Comparison of ENCODE assay signal across 12 cellular contexts in genomic region chr11:74951241-74951640, GRCh38. TPM values are rescaled to one million over a fixed set of nuclear protein-coding genes. Genes with fewer than 3 reads are reported as not detected.
DNase-seq lines count a peak whose midpoint lies in the region; ATAC-seq, FAIRE-seq and TF ChIP-seq lines count a peak whose summit lies in the region.
"Had no signal": no experiment of that assay in that cellular context is flagged by ENCODE, and none has a peak within 500 bp of the region (broad histone marks: within the 10 kb centered on the region; RNA-seq: fewer than 3 reads in every experiment).

No MANE protein-coding gene starts in this region.

- H3K4me2 ChIP-seq in hepatocyte (no peak overlapping the region), mesendoderm (ENCODE audit: low read length) (no peak overlapping the region)

- no peaks in the 10 kb centered on the region for H3K9me3 ChIP-seq in CD8-positive, alpha-beta memory T cell (ENCODE audit: low read length)
- no peaks in the 10 kb centered on the region for H3K9me3 ChIP-seq in hepatocyte (ENCODE audit: low read depth)

- no peaks in the 10 kb centered on the region for H3K27me3 Mint-ChIP-seq in CD8-positive, alpha-beta memory T cell
- no peaks in the 10 kb centered on the region for H3K27me3 Mint-ChIP-seq in activated CD8-positive, alpha-beta T cell treated with anti-CD3 and anti-CD28 coated beads, Interleukin-2, amount 10 ng/mL, durations not matched to agents 7 days and 5 days (ENCODE audit: low read depth)
- no peaks in the 10 kb centered on the region for H3K27me3 Mint-ChIP-seq in natural killer cell (ENCODE audit: low read depth in 2 of 2)

- no peak overlapping the region for H4K8ac ChIP-seq in mesendoderm (ENCODE audit: low read depth, low read length)

- 95% methylated on average over 8 of the region's 8 CpGs for WGBS in hepatocyte (ENCODE audit: low lambda C conversion rate, missing lambda C conversion rate)
- no CpG with 5 or more reads among the region's 8 CpGs for WGBS in mesendoderm (ENCODE audit: extremely low coverage, insufficient coverage, low lambda C conversion rate)

- H2BK5ac ChIP-seq in mesendoderm (ENCODE audit: low read length) = no peak overlapping the region

- no peaks in the 10 kb centered on the region for H3K9me3 Mint-ChIP-seq in CD8-positive, alpha-beta memory T cell
- no peaks in the 10 kb centered on the region for H3K9me3 Mint-ChIP-seq in activated CD8-positive, alpha-beta T cell treated with anti-CD3 and anti-CD28 coated beads, Interleukin-2, amount 10 ng/mL, durations not matched to agents 7 days and 5 days (ENCODE audit: insufficient read depth)
- no peaks in the 10 kb centered on the region for H3K9me3 Mint-ChIP-seq in natural killer cell

- H2AFZ ChIP-seq in hepatocyte = no peak overlapping the region

- no peak overlapping the region for H2AK5ac ChIP-seq in mesendoderm (ENCODE audit: low read length)

- H3K4me1 Mint-ChIP-seq in CD8-positive, alpha-beta memory T cell = peaks cover 63 to 93% (median 89%) of the 10 kb centered on the region in 3 donors
- peaks cover 32% of the 10 kb centered on the region for H3K4me1 Mint-ChIP-seq in activated CD8-positive, alpha-beta T cell treated with anti-CD3 and anti-CD28 coated beads, Interleukin-2, amount 10 ng/mL, durations not matched to agents 7 days and 5 days (ENCODE audit: low read depth)
- peaks cover 71 to 76% of the 10 kb centered on the region in 2 donors for H3K4me1 Mint-ChIP-seq in natural killer cell

- POLR2A ChIA-PET in CD8-positive, alpha-beta memory T cell (lab: Charles Lee) = no interaction called here
- POLR2A ChIA-PET in activated CD8-positive, alpha-beta T cell treated with anti-CD3 and anti-CD28 coated beads, Interleukin-2, amount 10 ng/mL, durations not matched to agents 7 days and 5 days (lab: Charles Lee) = no interaction called here

- peaks cover 0 to 62% (median 10%) of the 10 kb centered on the region in 3 donors for H3K36me3 Mint-ChIP-seq in CD8-positive, alpha-beta memory T cell
- H3K36me3 Mint-ChIP-seq in activated CD8-positive, alpha-beta T cell treated with anti-CD3 and anti-CD28 coated beads, Interleukin-2, amount 10 ng/mL, durations not matched to agents 7 days and 5 days (ENCODE audit: low read depth) = peaks cover 48% of the 10 kb centered on the region
- H3K36me3 Mint-ChIP-seq in natural killer cell = no peaks in the 10 kb centered on the region

- peaks cover 72% of the 10 kb centered on the region for H3K79me2 ChIP-seq in hepatocyte
- peaks cover 48% of the 10 kb centered on the region for H3K79me2 ChIP-seq in mesendoderm (ENCODE audit: control insufficient read depth, insufficient read depth, low read length)

- DNase-seq in CD8-positive, alpha-beta memory T cell = no peak
- DNase-seq in GM19239 (ENCODE audit: insufficient read length, low spot score) = no peak
- no peak for DNase-seq in activated CD8-positive, alpha-beta T cell treated with anti-CD3 and anti-CD28 coated beads, Interleukin-2, amount 10 ng/mL, durations not matched to agents 7 days and 5 days
- no peak for DNase-seq in natural killer cell
- DNase-seq in hepatocyte (ENCODE audit: low spot score) = no peak
- no peak for DNase-seq in brain microvascular endothelial cell
- no peak for DNase-seq in mesendoderm
- DNase-seq: activated effector memory CD4-positive, alpha-beta T cell treated with Interleukin-2 at 50 U/mL for 16 hours; DMS153; NCI-H2029 treated with DMSO at 0.1 percent for 48 hours; OCI-M1 had no signal

- intact Hi-C loops in natural killer cell (cut with micrococcal nuclease) = no loop called here

- no peak overlapping the region for H3K18ac ChIP-seq in mesendoderm (ENCODE audit: low read length)

- CTCF ChIA-PET in CD8-positive, alpha-beta memory T cell (lab: Charles Lee) = no interaction called here
- CTCF ChIA-PET in activated CD8-positive, alpha-beta T cell treated with anti-CD3 and anti-CD28 coated beads, Interleukin-2, amount 10 ng/mL, durations not matched to agents 7 days and 5 days (lab: Charles Lee) = no interaction called here

- no peak overlapping the region for H3K23ac ChIP-seq in mesendoderm (ENCODE audit: low read length)

- no peak overlapping the region for H3K4me3 ChIP-seq in CD8-positive, alpha-beta memory T cell (ENCODE audit: low read length)
- no peak overlapping the region for H3K4me3 ChIP-seq in hepatocyte
- H3K4me3 ChIP-seq in brain microvascular endothelial cell (ENCODE audit: low read depth, low read length) = no peak overlapping the region
- H3K4me3 ChIP-seq in mesendoderm (ENCODE audit: low read length) = no peak overlapping the region

- no peak overlapping the region for H4K5ac ChIP-seq in mesendoderm (ENCODE audit: low read length)

- H3K36me3 ChIP-seq in CD8-positive, alpha-beta memory T cell (ENCODE audit: insufficient read depth, low read length) = no peaks in the 10 kb centered on the region
- no peaks in the 10 kb centered on the region for H3K36me3 ChIP-seq in hepatocyte (replicated peaks; ENCODE audit: insufficient read depth, low read depth)
- H3K36me3 ChIP-seq in brain microvascular endothelial cell (replicated peaks) = peaks cover 13% of the 10 kb centered on the region
- H3K36me3 ChIP-seq in mesendoderm (ENCODE audit: control insufficient read depth, insufficient read depth, low read length) = no peaks in the 10 kb centered on the region

- peak; percentile 70 for FAIRE-seq in GM19239 (lab: Jason Lieb, UNC)
- FAIRE-seq: HTR-8/SVneo had no signal

- H3K27me3 ChIP-seq in CD8-positive, alpha-beta memory T cell (ENCODE audit: insufficient read depth, low read length, poor library complexity, severe bottlenecking) = no peaks in the 10 kb centered on the region
- H3K27me3 ChIP-seq in hepatocyte = no peaks in the 10 kb centered on the region
- no peaks in the 10 kb centered on the region for H3K27me3 ChIP-seq in brain microvascular endothelial cell (replicated peaks)
- H3K27me3 ChIP-seq in mesendoderm (ENCODE audit: insufficient read depth, low read length, poor library complexity) = no peaks in the 10 kb centered on the region

- in situ Hi-C loops in brain microvascular endothelial cell (cut with HindIII; ENCODE audit: low pct_ligation_motif_present, low sequenced_read_pairs) = no loop called here

- H3K9me2 ChIP-seq in hepatocyte (replicated peaks; ENCODE audit: insufficient read depth) = no peaks in the 10 kb centered on the region

- no peak overlapping the region for H3K27ac ChIP-seq in CD8-positive, alpha-beta memory T cell (ENCODE audit: low read depth, low read length)
- H3K27ac ChIP-seq in hepatocyte (no peak overlapping the region), brain microvascular endothelial cell (no peak overlapping the region), mesendoderm (ENCODE audit: low read depth, low read length) (no peak overlapping the region)

- H3K27ac Mint-ChIP-seq in CD8-positive, alpha-beta memory T cell = peak overlapping the region in 7 of 8 donors; percentile 40 to 99 (median 97)
- no peak overlapping the region for H3K27ac Mint-ChIP-seq in activated CD8-positive, alpha-beta T cell treated with anti-CD3 and anti-CD28 coated beads, Interleukin-2, amount 10 ng/mL, durations not matched to agents 7 days and 5 days
- peak overlapping the region; percentile 97 for H3K27ac Mint-ChIP-seq in natural killer cell

- H3K4ac ChIP-seq in mesendoderm (ENCODE audit: low read depth, low read length) = no peak overlapping the region

- peaks cover 22% of the 10 kb centered on the region for H3K4me1 ChIP-seq in CD8-positive, alpha-beta memory T cell (ENCODE audit: insufficient read depth, low read length)
- H3K4me1 ChIP-seq in hepatocyte (ENCODE audit: insufficient read depth) (peaks cover 9% of the 10 kb centered on the region), mesendoderm (ENCODE audit: control insufficient read depth, low read depth, low read length) (peaks cover 2% of the 10 kb centered on the region)

- H3K9ac ChIP-seq in mesendoderm (ENCODE audit: low read length) = no peak overlapping the region

- peak overlapping the region; percentile 33 to 98 (median 96) for H3K4me3 Mint-ChIP-seq in CD8-positive, alpha-beta memory T cell
- peak overlapping the region; percentile 99 for H3K4me3 Mint-ChIP-seq in activated CD8-positive, alpha-beta T cell treated with anti-CD3 and anti-CD28 coated beads, Interleukin-2, amount 10 ng/mL, durations not matched to agents 7 days and 5 days
- H3K4me3 Mint-ChIP-seq in natural killer cell = peak overlapping the region; percentile 99

- H3K56ac ChIP-seq in mesendoderm (ENCODE audit: low read length) = no peak overlapping the region

- peaks cover 20% of the 10 kb centered on the region for H3K79me1 ChIP-seq in mesendoderm (ENCODE audit: low read length)

- TF ChIP-seq CTCF in natural killer cell (IDR thresholded peaks at IDR 0.05) (no peak), hepatocyte (IDR thresholded peaks at IDR 0.05; ENCODE audit: poor library complexity) (no peak), brain microvascular endothelial cell (IDR thresholded peaks at IDR 0.05; ENCODE audit: low read depth, low read length, missing control alignments) (no peak)

- no peak overlapping the region for H2BK15ac ChIP-seq in mesendoderm (replicated peaks; ENCODE audit: low read depth)

- H2BK120ac ChIP-seq in mesendoderm (ENCODE audit: low read depth, low read length) = no peak overlapping the region

- peaks cover 29% of the 10 kb centered on the region for H4K20me1 ChIP-seq in hepatocyte (ENCODE audit: insufficient read depth, poor library complexity, severe bottlenecking)

- no peak for ATAC-seq in activated CD8-positive, alpha-beta T cell treated with anti-CD3 and anti-CD28 coated beads, Interleukin-2, amount 10 ng/mL, durations not matched to agents 7 days and 5 days
- ATAC-seq in natural killer cell = no peak

RNA-seq across cellular contexts. Expression of gene SPCS2, which starts 2.2 kb away (rescaled TPM):
- 100 to 1,000 TPM; 150 to 151 TPM for total RNA-seq in CD8-positive, alpha-beta memory T cell
- polyA plus RNA-seq in CD8-positive, alpha-beta memory T cell = 273 TPM
- total RNA-seq in activated CD8-positive, alpha-beta T cell treated with anti-CD3 and anti-CD28 coated beads, Interleukin-2, amount 10 ng/mL, durations not matched to agents 7 days and 5 days = 100 to 1,000 TPM; 149 to 156 TPM
- total RNA-seq in natural killer cell (100 to 1,000 TPM in 2 of 3 donors, 10 to 100 TPM in 1; 76.9 to 117 (median 106) TPM), hepatocyte (51.0 and 73.7 TPM in 2 replicates)
- 428 and 451 TPM in 2 replicates for polyA plus RNA-seq in hepatocyte
- 118 TPM for polyA plus RNA-seq in mesendoderm (2013, experiment 1 of 2)
- polyA plus RNA-seq in mesendoderm (2013, experiment 2 of 2) = 117 TPM

RNA-seq across cellular contexts. Expression of gene XRRA1, which starts 2.4 kb away (rescaled TPM):
- 10 to 100 TPM; 28.4 to 32.9 TPM for total RNA-seq in CD8-positive, alpha-beta memory T cell
- polyA plus RNA-seq in CD8-positive, alpha-beta memory T cell = 7.1 TPM
- 10 to 100 TPM; 16.6 to 19.0 TPM for total RNA-seq in activated CD8-positive, alpha-beta T cell treated with anti-CD3 and anti-CD28 coated beads, Interleukin-2, amount 10 ng/mL, durations not matched to agents 7 days and 5 days
- 10 to 100 TPM; 12.7 to 14.3 (median 14.3) TPM for total RNA-seq in natural killer cell
- 5.7 and 7.3 TPM in 2 replicates for total RNA-seq in hepatocyte
- polyA plus RNA-seq in hepatocyte = 4.9 and 13.0 TPM in 2 replicates
- polyA plus RNA-seq in mesendoderm (2013, experiment 1 of 2) = 2.3 TPM
- polyA plus RNA-seq in mesendoderm (2013, experiment 2 of 2) = 2.4 TPM

RNA-seq across cellular contexts. Expression of gene NEU3, which starts 37.5 kb away (rescaled TPM):
- 10 to 100 TPM; 12.7 TPM for total RNA-seq in CD8-positive, alpha-beta memory T cell
- 2.1 TPM for polyA plus RNA-seq in CD8-positive, alpha-beta memory T cell
- 10 to 100 TPM; 15.8 to 16.7 TPM for total RNA-seq in activated CD8-positive, alpha-beta T cell treated with anti-CD3 and anti-CD28 coated beads, Interleukin-2, amount 10 ng/mL, durations not matched to agents 7 days and 5 days
- 10 to 100 TPM; 16.9 to 24.3 (median 17.5) TPM for total RNA-seq in natural killer cell
- 11.7 and 12.4 TPM in 2 replicates for total RNA-seq in hepatocyte
- 4.3 and 5.1 TPM in 2 replicates for polyA plus RNA-seq in hepatocyte
- polyA plus RNA-seq in mesendoderm (2013, experiment 1 of 2) = 7.8 TPM
- 8.5 TPM for polyA plus RNA-seq in mesendoderm (2013, experiment 2 of 2)
